20 cellular contexts compared by ENCODE assay signal in genomic region chr4:182554736-182555135, GRCh38.
DNase-seq lines count a peak whose midpoint lies in the region; ATAC-seq, FAIRE-seq and TF ChIP-seq lines count a peak whose summit lies in the region.
"Had no signal": no experiment of that assay in that cellular context is flagged by ENCODE, and none has a peak within 500 bp of the region (broad histone marks: within the 10 kb centered on the region; RNA-seq: fewer than 3 reads in every experiment).

No MANE protein-coding gene starts in this region.

- H3K27ac ChIP-seq in HUES48 (ENCODE audit: low read depth, low read length) = peak overlapping the region; percentile 98
- H3K27ac ChIP-seq in astrocyte (ENCODE audit: low read depth, low read length) = peak overlapping the region; percentile 38
- peak overlapping the region; percentile 59 for H3K27ac ChIP-seq in iPS-20b (ENCODE audit: low read length)
- H3K27ac ChIP-seq: C4-2B, epithelial cell of prostate had no signal

- ATAC-seq in GM21528 (IDR thresholded peaks at IDR 0.05; ENCODE audit: low FRiP score, unreplicated experiment) (no peak), HG03520 (IDR thresholded peaks at IDR 0.05; ENCODE audit: unreplicated experiment) (no peak)
- ATAC-seq: left cardiac atrium, mucosa of descending colon, Panc1 had no signal

- peaks cover 14% of the 10 kb centered on the region for H3K79me2 ChIP-seq in astrocyte (ENCODE audit: insufficient read depth, low read length)

- peaks cover 37% of the 10 kb centered on the region for H3K4me1 Mint-ChIP-seq in astrocyte (ENCODE audit: low read depth, unreplicated experiment)

- peak; percentile 79 for DNase-seq in astrocyte (ENCODE audit: low read depth)
- no peak for DNase-seq in DMS 273 (lab: John Stamatoyannopoulos, UW; ENCODE audit: unreplicated experiment)
- DNase-seq: activated CD4-positive, alpha-beta T cell treated with anti-CD3 and anti-CD28 coated beads, Interleukin-2, amount 50 U/mL, for 48 hours; activated T-cell treated with anti-CD3 and anti-CD28 coated beads, Interleukin-2, amount 50 U/mL, for 48 hours; cerebellar nuclear complex; DND-41; left cardiac atrium; MM.1S; mucosa of descending colon; NCI-H2081; NCI-H526 treated with DMSO at 0.1 percent for 48 hours; substantia nigra had no signal

- peaks cover 3% of the 10 kb centered on the region for H3K36me3 Mint-ChIP-seq in astrocyte (ENCODE audit: low read depth, unreplicated experiment)

- FAIRE-seq in astrocyte (lab: Jason Lieb, UNC) = no peak

- H3K9me3 Mint-ChIP-seq in astrocyte (ENCODE audit: unreplicated experiment) = no peaks in the 10 kb centered on the region

- H3K27me3 ChIP-seq in HUES48 (ENCODE audit: control insufficient read depth, insufficient read depth, low read length) (no peaks in the 10 kb centered on the region), astrocyte (ENCODE audit: insufficient read depth, low read length) (no peaks in the 10 kb centered on the region), iPS-20b (ENCODE audit: insufficient read depth, low read length) (no peaks in the 10 kb centered on the region), skeletal muscle satellite cell (ENCODE audit: control insufficient read depth, insufficient read depth, low read length) (no peaks in the 10 kb centered on the region)

- H3K4me1 ChIP-seq in HUES48 (ENCODE audit: control insufficient read depth, insufficient read depth, low read length) (peaks cover 72% of the 10 kb centered on the region), astrocyte (ENCODE audit: insufficient read depth, low read length) (peaks cover 20% of the 10 kb centered on the region), iPS-20b (ENCODE audit: insufficient read depth, low read length) (peaks cover 62% of the 10 kb centered on the region), skeletal muscle satellite cell (ENCODE audit: control insufficient read depth, insufficient read depth, low read length) (peaks cover 4% of the 10 kb centered on the region)

- H3K9me3 ChIP-seq in HUES48 (ENCODE audit: control insufficient read depth, insufficient read depth, low read length) (no peaks in the 10 kb centered on the region), astrocyte (ENCODE audit: insufficient read depth, low read depth, low read length) (no peaks in the 10 kb centered on the region), iPS-20b (ENCODE audit: insufficient read depth, low read depth, low read length) (no peaks in the 10 kb centered on the region), skeletal muscle satellite cell (replicated peaks; ENCODE audit: low read length) (no peaks in the 10 kb centered on the region)
- H3K9me3 ChIP-seq: mucosa of descending colon had no signal

- H4K20me1 ChIP-seq in astrocyte (ENCODE audit: insufficient read depth, low read length) = peaks cover under 1% of the 10 kb centered on the region

- H3K4me2 ChIP-seq in astrocyte (ENCODE audit: low read length) = peak overlapping the region; percentile 75
- peak overlapping the region; percentile 72 for H3K4me2 ChIP-seq in skeletal muscle satellite cell (ENCODE audit: low read length)

- H3K4me3 Mint-ChIP-seq in astrocyte (ENCODE audit: unreplicated experiment) = peak overlapping the region; percentile 22

- H3K9ac ChIP-seq in HUES48 (ENCODE audit: low read depth, low read length) (no peak overlapping the region), astrocyte (ENCODE audit: low read length) (peak overlapping the region; percentile 63), iPS-20b (ENCODE audit: low read depth, low read length) (peak overlapping the region; percentile 25; the same call in 1 of the 2 replicates), skeletal muscle satellite cell (ENCODE audit: low read depth, low read length) (peak overlapping the region; percentile 13)

- H3K36me3 ChIP-seq in HUES48 (ENCODE audit: control insufficient read depth, insufficient read depth, low read length) (no peaks in the 10 kb centered on the region), astrocyte (ENCODE audit: insufficient read depth, low read length) (no peaks in the 10 kb centered on the region), iPS-20b (ENCODE audit: insufficient read depth, low read depth, low read length) (no peaks in the 10 kb centered on the region), skeletal muscle satellite cell (ENCODE audit: insufficient read depth, low read length) (no peaks in the 10 kb centered on the region)

- no peak for TF ChIP-seq CTCF in astrocyte (IDR thresholded peaks at IDR 0.05; ENCODE audit: insufficient read depth, low read depth, low read length)

- no peaks in the 10 kb centered on the region for H3K27me3 Mint-ChIP-seq in astrocyte (ENCODE audit: low read depth, unreplicated experiment)

- peak overlapping the region; percentile 11 for H3K27ac Mint-ChIP-seq in astrocyte (ENCODE audit: unreplicated experiment)

- H2AFZ ChIP-seq in astrocyte (ENCODE audit: low read depth, low read length) = no peak overlapping the region

- H3K4me3 ChIP-seq in HUES48 (ENCODE audit: low read depth, low read length) (no peak overlapping the region), astrocyte (ENCODE audit: insufficient read depth, low read depth, low read length) (peak overlapping the region; percentile 37), iPS-20b (ENCODE audit: low read length) (no peak overlapping the region), skeletal muscle satellite cell (ENCODE audit: low read length) (peak overlapping the region; percentile 48)
- H3K4me3 ChIP-seq: mucosa of descending colon had no signal

Comparison
In these comparisons a context has a peak if more than half of its experiments do, and no peak if none do; other contexts are left out.
1. H3K27ac ChIP-seq: peak in every context shown above with its lines; median percentile 98 in HUES48; 59 in iPS-20b; 38 in astrocyte.
2. H3K4me3 ChIP-seq: peak in astrocyte (single experiment) and skeletal muscle satellite cell (single experiment); none in HUES48 (single experiment) and iPS-20b (single experiment).